Comparison of ENCODE assay signal across 23 cellular contexts in the genomic region with DNA sequence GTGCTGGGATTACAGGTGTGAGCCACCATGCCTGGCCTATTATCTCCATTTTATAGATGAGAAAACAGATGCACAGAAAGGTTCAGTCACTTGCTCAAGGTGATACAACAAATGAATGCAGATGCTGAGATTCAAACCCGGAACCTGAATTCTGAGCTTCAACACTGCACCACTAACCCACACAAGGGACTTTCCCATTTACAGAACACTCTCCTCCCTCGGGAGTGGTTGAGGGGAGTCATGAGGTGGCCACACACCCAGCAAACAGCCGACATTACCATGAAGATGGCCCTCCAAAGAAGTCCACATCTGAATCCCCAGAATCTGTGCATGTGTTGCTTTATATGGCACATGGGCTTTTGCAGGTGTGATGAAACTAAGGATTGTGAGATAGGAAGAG. TPM values are rescaled to one million over a fixed set of nuclear protein-coding genes. Genes with fewer than 3 reads are reported as not detected.
DNase-seq lines count a peak whose midpoint lies in the region; ATAC-seq and TF ChIP-seq lines count a peak whose summit lies in the region.
"Had no signal": no experiment of that assay in that cellular context is flagged by ENCODE, and none has a peak within 500 bp of the region (broad histone marks: within the 10 kb centered on the region; RNA-seq: fewer than 3 reads in every experiment).

No MANE protein-coding gene starts in this region.

- H3K4me3 Mint-ChIP-seq in stimulated activated naive CD8-positive, alpha-beta T cell treated with anti-CD3 and anti-CD28 coated beads, Interleukin-15, Interleukin-2, amounts not matched to agents 100 ng/mL and 50 ng/mL, for 24 hours: peak overlapping the region; percentile 31
- no peak overlapping the region for H3K4me3 Mint-ChIP-seq in stimulated activated naive CD8-positive, alpha-beta T cell treated with anti-CD3 and anti-CD28 coated beads, Interleukin-15, amount 100 ng/mL, for 72 hours
- no peak overlapping the region for H3K4me3 Mint-ChIP-seq in central memory CD8-positive, alpha-beta T cell
- H3K4me3 Mint-ChIP-seq: HFFc6 had no signal

- TF ChIP-seq CTCF in foreskin keratinocyte (conservative IDR thresholded peaks at IDR 0.05): no peak

- H3K36me3 ChIP-seq in Karpas-422 (ENCODE audit: insufficient read depth, low read length) (no peaks in the 10 kb centered on the region; the same call in 1 of the 2 replicates), GM23248 (ENCODE audit: low read depth) (peaks cover 5% of the 10 kb centered on the region; the same call in 1 of the 2 replicates)
- peaks cover 25% of the 10 kb centered on the region for H3K36me3 ChIP-seq in effector memory CD4-positive, alpha-beta T cell (ENCODE audit: control insufficient read depth, insufficient read depth, low read length)

- H3K9me3 Mint-ChIP-seq in stimulated activated naive CD8-positive, alpha-beta T cell treated with anti-CD3 and anti-CD28 coated beads, Interleukin-15, Interleukin-2, amounts not matched to agents 100 ng/mL and 50 ng/mL, for 24 hours: no peaks in the 10 kb centered on the region
- no peaks in the 10 kb centered on the region for H3K9me3 Mint-ChIP-seq in stimulated activated naive CD8-positive, alpha-beta T cell treated with anti-CD3 and anti-CD28 coated beads, Interleukin-15, amount 100 ng/mL, for 72 hours
- no peaks in the 10 kb centered on the region for H3K9me3 Mint-ChIP-seq in central memory CD8-positive, alpha-beta T cell
- H3K9me3 Mint-ChIP-seq: HFFc6 had no signal

- H3K4me3 ChIP-seq in Karpas-422 (ENCODE audit: low read length): no peak overlapping the region
- H3K4me3 ChIP-seq in GM23248: no peak overlapping the region
- no peak overlapping the region for H3K4me3 ChIP-seq in effector memory CD4-positive, alpha-beta T cell (ENCODE audit: insufficient read depth, low read depth, low read length, poor library complexity, severe bottlenecking)
- H3K4me3 ChIP-seq: esophagus squamous epithelium, thoracic aorta had no signal

- peaks cover 27% of the 10 kb centered on the region for H3K4me1 Mint-ChIP-seq in stimulated activated naive CD8-positive, alpha-beta T cell treated with anti-CD3 and anti-CD28 coated beads, Interleukin-15, Interleukin-2, amounts not matched to agents 100 ng/mL and 50 ng/mL, for 24 hours (ENCODE audit: low read depth)
- peaks cover 31% of the 10 kb centered on the region for H3K4me1 Mint-ChIP-seq in stimulated activated naive CD8-positive, alpha-beta T cell treated with anti-CD3 and anti-CD28 coated beads, Interleukin-15, amount 100 ng/mL, for 72 hours
- peaks cover 29% of the 10 kb centered on the region for H3K4me1 Mint-ChIP-seq in central memory CD8-positive, alpha-beta T cell

- H3K9me3 ChIP-seq in Karpas-422 (ENCODE audit: low read length) (no peaks in the 10 kb centered on the region), GM23248 (ENCODE audit: low read depth) (no peaks in the 10 kb centered on the region)
- H3K9me3 ChIP-seq in effector memory CD4-positive, alpha-beta T cell (ENCODE audit: control insufficient read depth, low read length): no peaks in the 10 kb centered on the region
- H3K9me3 ChIP-seq: esophagus squamous epithelium, thoracic aorta had no signal

- H3K9ac ChIP-seq in Karpas-422 (ENCODE audit: low read length) (no peak overlapping the region), GM23248 (no peak overlapping the region)

- H3K27ac ChIP-seq in Karpas-422 (ENCODE audit: low read length) (no peak overlapping the region), GM23248 (no peak overlapping the region), foreskin keratinocyte (no peak overlapping the region)
- H3K27ac ChIP-seq in effector memory CD4-positive, alpha-beta T cell (ENCODE audit: insufficient read depth, low read length, poor library complexity, severe bottlenecking): no peak overlapping the region
- H3K27ac ChIP-seq: esophagus squamous epithelium, HL-60, thoracic aorta had no signal

- H2AFZ ChIP-seq in Karpas-422 (ENCODE audit: low read length) (no peak overlapping the region), GM23248 (no peak overlapping the region)

- no peak overlapping the region for H3K4me2 ChIP-seq in Karpas-422 (ENCODE audit: low read depth, low read length, poor library complexity, severe bottlenecking)
- no peak overlapping the region for H3K4me2 ChIP-seq in GM23248 (ENCODE audit: unreplicated experiment)

- H3F3A ChIP-seq in GM23248 (ENCODE audit: insufficient read depth): no peaks in the 10 kb centered on the region

- DNase-seq in stimulated activated naive CD8-positive, alpha-beta T cell treated with anti-CD3 and anti-CD28 coated beads, Interleukin-15, amount 100 ng/mL, for 72 hours: no peak
- DNase-seq in Karpas-422: peak; percentile 38
- DNase-seq in central memory CD8-positive, alpha-beta T cell (ENCODE audit: low spot score in 2 of 2): no peak
- DNase-seq in GM23248: no peak
- DNase-seq in effector memory CD4-positive, alpha-beta T cell: no peak
- DNase-seq in middle frontal gyrus (ENCODE audit: extremely low spot score, low spot score): no peak
- DNase-seq in foreskin keratinocyte: no peak
- DNase-seq: activated CD4-positive, alpha-beta T cell treated with anti-CD3 and anti-CD28 coated beads for 1 hour; activated CD8-positive, alpha-beta memory T cell treated with anti-CD3 and anti-CD28 coated beads, Interleukin-2, amount 50 U/mL, for 48 hours; activated naive CD4-positive, alpha-beta T cell treated with Interleukin-2 at 50 U/mL for 16 hours; cerebellar nuclear complex; esophagus squamous epithelium; HFFc6; kidney glomerular epithelial cell; NCI-H1436; NCI-H2171 treated with DMSO at 0.1 percent for 48 hours; NCI-H526 treated with DMSO at 0.1 percent for 48 hours; posterior cingulate gyrus; stimulated activated CD4-positive, alpha-beta T cell treated with anti-CD3 and anti-CD28 coated beads, Interleukin-15, amount 100 ng/mL, for 24 hours had no signal

- peak overlapping the region; percentile 82 for H3K27ac Mint-ChIP-seq in stimulated activated naive CD8-positive, alpha-beta T cell treated with anti-CD3 and anti-CD28 coated beads, Interleukin-15, Interleukin-2, amounts not matched to agents 100 ng/mL and 50 ng/mL, for 24 hours
- H3K27ac Mint-ChIP-seq in stimulated activated naive CD8-positive, alpha-beta T cell treated with anti-CD3 and anti-CD28 coated beads, Interleukin-15, amount 100 ng/mL, for 72 hours: no peak overlapping the region
- peak overlapping the region; percentile 8 for H3K27ac Mint-ChIP-seq in central memory CD8-positive, alpha-beta T cell (ENCODE audit: low read depth)
- H3K27ac Mint-ChIP-seq: HFFc6 had no signal

- H3K27me3 ChIP-seq in Karpas-422 (ENCODE audit: low read length) (no peaks in the 10 kb centered on the region), GM23248 (replicated peaks; ENCODE audit: insufficient read depth) (no peaks in the 10 kb centered on the region), foreskin keratinocyte (no peaks in the 10 kb centered on the region)
- no peaks in the 10 kb centered on the region for H3K27me3 ChIP-seq in effector memory CD4-positive, alpha-beta T cell (replicated peaks; ENCODE audit: control insufficient read depth, insufficient read depth, low read length, poor library complexity, severe bottlenecking)
- H3K27me3 ChIP-seq: esophagus squamous epithelium had no signal

- H3K36me3 Mint-ChIP-seq in stimulated activated naive CD8-positive, alpha-beta T cell treated with anti-CD3 and anti-CD28 coated beads, Interleukin-15, Interleukin-2, amounts not matched to agents 100 ng/mL and 50 ng/mL, for 24 hours (ENCODE audit: low read depth): peaks cover 30% of the 10 kb centered on the region
- H3K36me3 Mint-ChIP-seq in central memory CD8-positive, alpha-beta T cell (ENCODE audit: insufficient read depth): peaks cover 34% of the 10 kb centered on the region

- H3K9me2 ChIP-seq in Karpas-422 (replicated peaks; ENCODE audit: insufficient read depth, low read length) (no peaks in the 10 kb centered on the region), GM23248 (ENCODE audit: insufficient read depth) (no peaks in the 10 kb centered on the region)

- no peak for ATAC-seq in stimulated activated naive CD8-positive, alpha-beta T cell treated with anti-CD3 and anti-CD28 coated beads, Interleukin-15, amount 100 ng/mL, for 72 hours
- no peak for ATAC-seq in central memory CD8-positive, alpha-beta T cell (replicated peaks; ENCODE audit: extremely low read depth, poor library complexity, severe bottlenecking)
- ATAC-seq in foreskin keratinocyte: no peak
- ATAC-seq: sciatic nerve had no signal

- no peaks in the 10 kb centered on the region for H4K20me1 ChIP-seq in Karpas-422 (ENCODE audit: insufficient read depth, low read depth, low read length)
- H4K20me1 ChIP-seq in GM23248 (ENCODE audit: insufficient read depth): no peaks in the 10 kb centered on the region

- peaks cover 4% of the 10 kb centered on the region; the same call in 1 of the 2 replicates for H3K4me1 ChIP-seq in Karpas-422 (ENCODE audit: low read length)
- no peaks in the 10 kb centered on the region for H3K4me1 ChIP-seq in GM23248 (ENCODE audit: insufficient read depth)
- H3K4me1 ChIP-seq in effector memory CD4-positive, alpha-beta T cell (ENCODE audit: control insufficient read depth, insufficient read depth, low read length, poor library complexity, severe bottlenecking): no peaks in the 10 kb centered on the region
- no peaks in the 10 kb centered on the region for H3K4me1 ChIP-seq in foreskin keratinocyte

- in situ Hi-C loops in GM23248 (cut with MboI): no loop called here

- H3K79me2 ChIP-seq in Karpas-422 (ENCODE audit: low read length): no peaks in the 10 kb centered on the region
- H3K79me2 ChIP-seq in GM23248 (ENCODE audit: insufficient read depth): no peaks in the 10 kb centered on the region

- no peaks in the 10 kb centered on the region for H3K27me3 Mint-ChIP-seq in stimulated activated naive CD8-positive, alpha-beta T cell treated with anti-CD3 and anti-CD28 coated beads, Interleukin-15, Interleukin-2, amounts not matched to agents 100 ng/mL and 50 ng/mL, for 24 hours
- no peaks in the 10 kb centered on the region for H3K27me3 Mint-ChIP-seq in stimulated activated naive CD8-positive, alpha-beta T cell treated with anti-CD3 and anti-CD28 coated beads, Interleukin-15, amount 100 ng/mL, for 72 hours
- H3K27me3 Mint-ChIP-seq in central memory CD8-positive, alpha-beta T cell: no peaks in the 10 kb centered on the region

- WGBS in GM23248 (ENCODE audit: low coverage in 1 of 2, low lambda C conversion rate in 2 of 2, missing lambda C conversion rate in 2 of 2), 2 experiments: 76 to 77% methylated on average over 3 of the region's 3 CpGs

RNA-seq across cellular contexts. Expression of gene BCL7C, which starts 9.1 kb away (rescaled TPM):
- 27.4 and 59.7 TPM in 2 replicates for total RNA-seq in Karpas-422 (2014; rRNA removed; shearing (Covaris generic); ENCODE audit: low replicate concordance)
- 42.5 and 77.1 TPM in 2 replicates for total RNA-seq in GM23248 (2014; rRNA removed; shearing (Covaris generic))
- polyA plus RNA-seq in GM23248 (2016; fragmentation: Nextera tagmentation; extraction: Ambion mirVana) (62.5 and 68.1 TPM in 2 replicates), foreskin keratinocyte (48.6 and 51.0 TPM in 2 replicates)
- 35.3 and 39.1 TPM in 2 replicates for total RNA-seq in foreskin keratinocyte

RNA-seq across cellular contexts. Expression of gene CTF1, which starts 11.7 kb away (rescaled TPM):
- total RNA-seq in Karpas-422 (2014; rRNA removed; shearing (Covaris generic); ENCODE audit: low replicate concordance): 0.94 and 1.1 TPM in 2 replicates
- total RNA-seq in GM23248 (2014; rRNA removed; shearing (Covaris generic)): 4.4 and 4.8 TPM in 2 replicates
- polyA plus RNA-seq in GM23248 (2016; fragmentation: Nextera tagmentation; extraction: Ambion mirVana) (2.0 and 2.1 TPM in 2 replicates), foreskin keratinocyte (3.0 and 3.2 TPM in 2 replicates)
- total RNA-seq in foreskin keratinocyte: 0.95 and 1.6 TPM in 2 replicates

RNA-seq across cellular contexts. Expression of gene FBXL19, which starts 38.6 kb away (rescaled TPM):
- total RNA-seq in Karpas-422 (2014; rRNA removed; shearing (Covaris generic); ENCODE audit: low replicate concordance): 24.5 and 59.5 TPM in 2 replicates
- total RNA-seq in GM23248 (2014; rRNA removed; shearing (Covaris generic)): 18.2 and 23.0 TPM in 2 replicates
- polyA plus RNA-seq in GM23248 (2016; fragmentation: Nextera tagmentation; extraction: Ambion mirVana): 0.39 and 0.64 TPM in 2 replicates
- 32.2 and 33.0 TPM in 2 replicates for total RNA-seq in foreskin keratinocyte
- 21.8 and 23.3 TPM in 2 replicates for polyA plus RNA-seq in foreskin keratinocyte

Comparison
In these comparisons a context has a peak if more than half of its experiments do, and no peak if none do; other contexts are left out.
1. H3K27ac Mint-ChIP-seq: peak in stimulated activated naive CD8-positive, alpha-beta T cell treated with anti-CD3 and anti-CD28 coated beads, Interleukin-15, Interleukin-2, amounts not matched to agents 100 ng/mL and 50 ng/mL, for 24 hours (single experiment) and central memory CD8-positive, alpha-beta T cell (single experiment); none in stimulated activated naive CD8-positive, alpha-beta T cell treated with anti-CD3 and anti-CD28 coated beads, Interleukin-15, amount 100 ng/mL, for 72 hours (0 of 2).